Comparison of ENCODE assay signal across 1 cellular context in the genomic region with DNA sequence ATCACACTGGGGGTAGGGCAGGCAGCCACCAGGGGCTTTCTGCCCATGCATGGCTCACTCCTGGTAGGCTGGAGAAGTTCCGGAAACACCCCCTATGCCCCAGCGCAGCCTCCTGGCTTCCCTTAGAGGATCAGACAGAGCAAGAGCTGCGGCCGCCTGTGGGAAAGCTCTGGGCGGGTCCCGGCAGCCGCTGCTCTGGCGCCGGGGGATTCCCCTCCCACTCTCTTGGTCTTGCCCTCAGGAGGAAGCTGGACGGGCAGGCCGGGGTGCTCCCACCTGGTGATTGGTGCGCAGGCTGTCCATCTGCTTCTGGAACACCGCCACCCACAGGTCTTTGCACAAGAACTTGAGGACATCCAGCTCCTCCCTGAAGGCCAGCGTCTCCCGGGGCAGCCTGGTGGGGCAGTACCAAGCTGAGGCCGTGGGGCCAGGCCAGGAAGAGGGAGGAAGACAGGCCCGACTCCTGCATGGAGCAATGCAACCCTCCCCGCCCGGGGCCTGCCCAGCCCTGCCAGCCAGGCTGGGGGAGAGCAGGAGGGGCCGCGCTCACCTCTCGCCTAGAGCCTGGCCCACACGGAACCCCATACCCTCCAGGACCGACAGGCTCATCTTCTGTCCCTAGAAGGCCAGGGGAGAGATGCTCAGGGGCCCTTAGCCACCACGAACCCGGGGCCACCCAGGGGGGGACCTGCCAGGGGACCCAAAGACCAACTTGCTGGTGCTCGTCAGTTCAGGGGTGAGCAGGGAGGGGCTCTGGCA.
TF ChIP-seq lines count a peak whose summit lies in the region.

No MANE protein-coding gene starts in this region.

TF ChIP-seq in HepG2, 621 proteins besides CTCF, POLR2A, EP300 and RAD21 (continued from another document):
- TF ChIP-seq, protein P1, sequence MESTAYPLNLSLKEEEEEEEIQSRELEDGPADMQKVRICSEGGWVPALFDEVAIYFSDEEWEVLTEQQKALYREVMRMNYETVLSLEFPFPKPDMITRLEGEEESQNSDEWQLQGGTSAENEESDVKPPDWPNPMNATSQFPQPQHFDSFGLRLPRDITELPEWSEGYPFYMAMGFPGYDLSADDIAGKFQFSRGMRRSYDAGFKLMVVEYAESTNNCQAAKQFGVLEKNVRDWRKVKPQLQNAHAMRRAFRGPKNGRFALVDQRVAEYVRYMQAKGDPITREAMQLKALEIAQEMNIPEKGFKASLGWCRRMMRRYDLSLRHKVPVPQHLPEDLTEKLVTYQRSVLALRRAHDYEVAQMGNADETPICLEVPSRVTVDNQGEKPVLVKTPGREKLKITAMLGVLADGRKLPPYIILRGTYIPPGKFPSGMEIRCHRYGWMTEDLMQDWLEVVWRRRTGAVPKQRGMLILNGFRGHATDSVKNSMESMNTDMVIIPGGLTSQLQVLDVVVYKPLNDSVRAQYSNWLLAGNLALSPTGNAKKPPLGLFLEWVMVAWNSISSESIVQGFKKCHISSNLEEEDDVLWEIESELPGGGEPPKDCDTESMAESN (CRISPR knock-in tag; conservative IDR thresholded peaks at IDR 0.05): 0 out of 2 replicates have a peak, but pooled peaks have one; percentile 46
- no peak for TF ChIP-seq DR1 (CRISPR knock-in tag; IDR thresholded peaks at IDR 0.05)
- TF ChIP-seq FOXK1 (CRISPR knock-in tag; IDR thresholded peaks at IDR 0.05; ENCODE audit: borderline replicate concordance, low read depth): no peak
- no peak for TF ChIP-seq ZNF652 (CRISPR knock-in tag; IDR thresholded peaks at IDR 0.05; ENCODE audit: borderline replicate concordance, low read depth)
- TF ChIP-seq LBX2 (CRISPR knock-in tag; IDR thresholded peaks at IDR 0.05; ENCODE audit: borderline replicate concordance): no peak
- TF ChIP-seq ZNF512 (CRISPR knock-in tag; IDR thresholded peaks at IDR 0.05): no peak
- peak; percentile 15; the same call in 1 of the 2 replicates for TF ChIP-seq ELF3 (CRISPR knock-in tag; IDR thresholded peaks at IDR 0.05)
- no peak for TF ChIP-seq SNAI1 (CRISPR knock-in tag; IDR thresholded peaks at IDR 0.05; ENCODE audit: borderline replicate concordance)
- TF ChIP-seq SAP130 (CRISPR knock-in tag; IDR thresholded peaks at IDR 0.05; ENCODE audit: low read depth): peak; percentile 47; the same call in 1 of the 2 replicates
- TF ChIP-seq, protein P2, sequence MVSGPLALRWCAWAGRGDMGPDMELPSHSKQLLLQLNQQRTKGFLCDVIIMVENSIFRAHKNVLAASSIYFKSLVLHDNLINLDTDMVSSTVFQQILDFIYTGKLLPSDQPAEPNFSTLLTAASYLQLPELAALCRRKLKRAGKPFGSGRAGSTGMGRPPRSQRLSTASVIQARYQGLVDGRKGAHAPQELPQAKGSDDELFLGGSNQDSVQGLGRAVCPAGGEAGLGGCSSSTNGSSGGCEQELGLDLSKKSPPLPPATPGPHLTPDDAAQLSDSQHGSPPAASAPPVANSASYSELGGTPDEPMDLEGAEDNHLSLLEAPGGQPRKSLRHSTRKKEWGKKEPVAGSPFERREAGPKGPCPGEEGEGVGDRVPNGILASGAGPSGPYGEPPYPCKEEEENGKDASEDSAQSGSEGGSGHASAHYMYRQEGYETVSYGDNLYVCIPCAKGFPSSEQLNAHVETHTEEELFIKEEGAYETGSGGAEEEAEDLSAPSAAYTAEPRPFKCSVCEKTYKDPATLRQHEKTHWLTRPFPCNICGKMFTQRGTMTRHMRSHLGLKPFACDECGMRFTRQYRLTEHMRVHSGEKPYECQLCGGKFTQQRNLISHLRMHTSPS (CRISPR knock-in tag; IDR thresholded peaks at IDR 0.05; ENCODE audit: low read depth): peak; percentile 71; the same call in 1 of the 2 replicates
- TF ChIP-seq, protein P3, sequence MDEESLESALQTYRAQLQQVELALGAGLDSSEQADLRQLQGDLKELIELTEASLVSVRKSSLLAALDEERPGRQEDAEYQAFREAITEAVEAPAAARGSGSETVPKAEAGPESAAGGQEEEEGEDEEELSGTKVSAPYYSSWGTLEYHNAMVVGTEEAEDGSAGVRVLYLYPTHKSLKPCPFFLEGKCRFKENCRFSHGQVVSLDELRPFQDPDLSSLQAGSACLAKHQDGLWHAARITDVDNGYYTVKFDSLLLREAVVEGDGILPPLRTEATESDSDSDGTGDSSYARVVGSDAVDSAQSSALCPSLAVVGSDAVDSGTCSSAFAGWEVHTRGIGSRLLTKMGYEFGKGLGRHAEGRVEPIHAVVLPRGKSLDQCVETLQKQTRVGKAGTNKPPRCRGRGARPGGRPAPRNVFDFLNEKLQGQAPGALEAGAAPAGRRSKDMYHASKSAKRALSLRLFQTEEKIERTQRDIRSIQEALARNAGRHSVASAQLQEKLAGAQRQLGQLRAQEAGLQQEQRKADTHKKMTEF (CRISPR knock-in tag; IDR thresholded peaks at IDR 0.05): no peak
- TF ChIP-seq ETS1 (CRISPR knock-in tag; IDR thresholded peaks at IDR 0.05): no peak
- TF ChIP-seq, protein P4, sequence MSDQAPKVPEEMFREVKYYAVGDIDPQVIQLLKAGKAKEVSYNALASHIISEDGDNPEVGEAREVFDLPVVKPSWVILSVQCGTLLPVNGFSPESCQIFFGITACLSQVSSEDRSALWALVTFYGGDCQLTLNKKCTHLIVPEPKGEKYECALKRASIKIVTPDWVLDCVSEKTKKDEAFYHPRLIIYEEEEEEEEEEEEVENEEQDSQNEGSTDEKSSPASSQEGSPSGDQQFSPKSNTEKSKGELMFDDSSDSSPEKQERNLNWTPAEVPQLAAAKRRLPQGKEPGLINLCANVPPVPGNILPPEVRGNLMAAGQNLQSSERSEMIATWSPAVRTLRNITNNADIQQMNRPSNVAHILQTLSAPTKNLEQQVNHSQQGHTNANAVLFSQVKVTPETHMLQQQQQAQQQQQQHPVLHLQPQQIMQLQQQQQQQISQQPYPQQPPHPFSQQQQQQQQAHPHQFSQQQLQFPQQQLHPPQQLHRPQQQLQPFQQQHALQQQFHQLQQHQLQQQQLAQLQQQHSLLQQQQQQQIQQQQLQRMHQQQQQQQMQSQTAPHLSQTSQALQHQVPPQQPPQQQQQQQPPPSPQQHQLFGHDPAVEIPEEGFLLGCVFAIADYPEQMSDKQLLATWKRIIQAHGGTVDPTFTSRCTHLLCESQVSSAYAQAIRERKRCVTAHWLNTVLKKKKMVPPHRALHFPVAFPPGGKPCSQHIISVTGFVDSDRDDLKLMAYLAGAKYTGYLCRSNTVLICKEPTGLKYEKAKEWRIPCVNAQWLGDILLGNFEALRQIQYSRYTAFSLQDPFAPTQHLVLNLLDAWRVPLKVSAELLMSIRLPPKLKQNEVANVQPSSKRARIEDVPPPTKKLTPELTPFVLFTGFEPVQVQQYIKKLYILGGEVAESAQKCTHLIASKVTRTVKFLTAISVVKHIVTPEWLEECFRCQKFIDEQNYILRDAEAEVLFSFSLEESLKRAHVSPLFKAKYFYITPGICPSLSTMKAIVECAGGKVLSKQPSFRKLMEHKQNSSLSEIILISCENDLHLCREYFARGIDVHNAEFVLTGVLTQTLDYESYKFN (CRISPR knock-in tag; conservative IDR thresholded peaks at IDR 0.05): no peak
- TF ChIP-seq, protein P5, sequence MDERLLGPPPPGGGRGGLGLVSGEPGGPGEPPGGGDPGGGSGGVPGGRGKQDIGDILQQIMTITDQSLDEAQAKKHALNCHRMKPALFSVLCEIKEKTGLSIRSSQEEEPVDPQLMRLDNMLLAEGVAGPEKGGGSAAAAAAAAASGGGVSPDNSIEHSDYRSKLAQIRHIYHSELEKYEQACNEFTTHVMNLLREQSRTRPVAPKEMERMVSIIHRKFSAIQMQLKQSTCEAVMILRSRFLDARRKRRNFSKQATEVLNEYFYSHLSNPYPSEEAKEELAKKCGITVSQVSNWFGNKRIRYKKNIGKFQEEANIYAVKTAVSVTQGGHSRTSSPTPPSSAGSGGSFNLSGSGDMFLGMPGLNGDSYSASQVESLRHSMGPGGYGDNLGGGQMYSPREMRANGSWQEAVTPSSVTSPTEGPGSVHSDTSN (CRISPR knock-in tag; IDR thresholded peaks at IDR 0.05): peak; percentile 76
- no peak for TF ChIP-seq ZNF607 (CRISPR knock-in tag; IDR thresholded peaks at IDR 0.05; ENCODE audit: borderline replicate concordance)
- TF ChIP-seq FOXA3 (CRISPR knock-in tag; IDR thresholded peaks at IDR 0.05): no peak
